Comparison of ENCODE assay signal across 8 cellular contexts in genomic region chr22:30005213-30005857, GRCh38.
DNase-seq lines count a peak whose midpoint lies in the region; ATAC-seq and TF ChIP-seq lines count a peak whose summit lies in the region.

No MANE protein-coding gene starts in this region.

- no peak overlapping the region for H3K9ac ChIP-seq in OCI-LY3 (ENCODE audit: low read length)

- H3K4me1 ChIP-seq in OCI-LY3 (ENCODE audit: low read length) (no peaks in the 10 kb centered on the region), esophagus squamous epithelium (peaks cover 0 to 8% (median 0%) of the 10 kb centered on the region in 3 donors), stomach (peaks cover 0 to 44% (median 28%) of the 10 kb centered on the region in 4 donors)

- 30 to 39% methylated on average over 3 of the region's 3 CpGs for WGBS in esophagus squamous epithelium, 2 donors
- 24 to 51% (median 46%) methylated on average over 3 of the region's 3 CpGs for WGBS in stomach, 5 donors

- no peak for ATAC-seq in GM21717 (IDR thresholded peaks at IDR 0.05; ENCODE audit: unreplicated experiment)

- H3K27me3 ChIP-seq in OCI-LY3 (ENCODE audit: low read depth, low read length) = no peaks in the 10 kb centered on the region
- H3K27me3 ChIP-seq in esophagus squamous epithelium = no peaks in the 10 kb centered on the region
- no peaks in the 10 kb centered on the region for H3K27me3 ChIP-seq in stomach

- 0 out of 2 replicates have a peak, but pooled peaks cover 5% of the 10 kb centered on the region for H4K20me1 ChIP-seq in OCI-LY3 (ENCODE audit: insufficient read depth, low read length)

- H3K4me3 ChIP-seq in HFF-Myc (replicated peaks; ENCODE audit: low read depth, low read length) (no peak overlapping the region), OCI-LY3 (ENCODE audit: low read length) (no peak overlapping the region), esophagus squamous epithelium (no peak overlapping the region), stomach (no peak overlapping the region)

- H3K4me3 Mint-ChIP-seq in CD14-positive monocyte (no peak overlapping the region), nephron (no peak overlapping the region)

- H3K36me3 Mint-ChIP-seq in CD14-positive monocyte (peaks cover 91 to 96% of the 10 kb centered on the region in 2 donors), nephron (ENCODE audit: low read depth) (peaks cover 54% of the 10 kb centered on the region)

- H3K4me2 ChIP-seq in OCI-LY3 (ENCODE audit: low read length) = no peak overlapping the region

- H3K27ac Mint-ChIP-seq in CD14-positive monocyte = peak overlapping the region in 1 of 7 donors; percentile 56
- H3K27ac Mint-ChIP-seq in nephron = peak overlapping the region in 2 of 3 experiments; percentile 32 to 40

- DNase-seq in CD14-positive monocyte (ENCODE audit: low spot score) (no peak), HFF-Myc (ENCODE audit: extremely low read depth, low read depth) (peak; percentile 67), esophagus squamous epithelium (lab: John Stamatoyannopoulos, UW) (no peak), stomach (peak; percentile 81)
- DNase-seq in activated T-cell treated with anti-CD3 and anti-CD28 coated beads, Interleukin-2, amount 50 U/mL, for 1 hour = peak; percentile 66

- TF ChIP-seq POLR2A in esophagus squamous epithelium (IDR thresholded peaks at IDR 0.05) (no peak), stomach (IDR thresholded peaks at IDR 0.05) (no peak)

- H3K79me2 ChIP-seq in OCI-LY3 (ENCODE audit: low read length) = no peaks in the 10 kb centered on the region

- TF ChIP-seq EP300 in stomach (IDR thresholded peaks at IDR 0.05) = no peak

- H2AFZ ChIP-seq in OCI-LY3 (ENCODE audit: low read depth, low read length) = no peak overlapping the region

- intact Hi-C loops in CD14-positive monocyte (cut with micrococcal nuclease) = loop anchor here (10.0 kb wide), 2 partner anchors 241 to 371 kb away; partner anchors contain the start of genes UQCR10 (in 1 of the 2) and ZMAT5 (in 1 of the 2)
- intact Hi-C loops in esophagus squamous epithelium (cut with DNase I) = loop anchor here (10.0 kb wide), 1 partner anchor 371 kb away; no protein-coding TSS in a partner anchor
- intact Hi-C loops in stomach (cut with DNase I; ENCODE audit: low total_unique reads) = no loop called here

- H3K9me3 ChIP-seq in OCI-LY3 (ENCODE audit: insufficient read depth, low read length) = no peaks in the 10 kb centered on the region
- no peaks in the 10 kb centered on the region for H3K9me3 ChIP-seq in esophagus squamous epithelium
- H3K9me3 ChIP-seq in stomach = no peaks in the 10 kb centered on the region

- H3K27me3 Mint-ChIP-seq in CD14-positive monocyte (ENCODE audit: low read depth in 3 of 3) (no peaks in the 10 kb centered on the region), nephron (ENCODE audit: low read depth) (no peaks in the 10 kb centered on the region)

- peak; percentile 97 for TF ChIP-seq CTCF in CD14-positive monocyte (IDR thresholded peaks at IDR 0.05)
- TF ChIP-seq CTCF in HFF-Myc (IDR thresholded peaks at IDR 0.05; ENCODE audit: low read depth, low read length, missing control alignments) = peak; percentile 99
- peak; percentile 100 for TF ChIP-seq CTCF in OCI-LY3 (IDR thresholded peaks at IDR 0.05; ENCODE audit: low read depth, low read length)
- peak; percentile 64 to 94 (median 91) for TF ChIP-seq CTCF in esophagus squamous epithelium (IDR thresholded peaks at IDR 0.05)
- peak; percentile 92 to 96 (median 95) for TF ChIP-seq CTCF in nephron (IDR thresholded peaks at IDR 0.05; ENCODE audit: unreplicated experiment in 3 of 3)
- TF ChIP-seq CTCF in stomach (IDR thresholded peaks at IDR 0.05) = peak in 5 of 7 experiments; percentile 74 to 96 (median 90)

- peaks cover 6% of the 10 kb centered on the region for H3K36me3 ChIP-seq in OCI-LY3 (replicated peaks; ENCODE audit: low read depth, low read length)
- peaks cover 9 to 99% (median 25%) of the 10 kb centered on the region in 3 donors for H3K36me3 ChIP-seq in esophagus squamous epithelium
- H3K36me3 ChIP-seq in stomach = peaks cover 19 to 78% (median 76%) of the 10 kb centered on the region in 4 donors

- H3K9me3 Mint-ChIP-seq in CD14-positive monocyte (no peaks in the 10 kb centered on the region), nephron (no peaks in the 10 kb centered on the region)

- H3K4me1 Mint-ChIP-seq in CD14-positive monocyte = no peaks in the 10 kb centered on the region
- H3K4me1 Mint-ChIP-seq in nephron = peaks cover 9% of the 10 kb centered on the region

- no peak overlapping the region for H3K27ac ChIP-seq in OCI-LY3 (ENCODE audit: low read length)
- no peak overlapping the region for H3K27ac ChIP-seq in esophagus squamous epithelium
- no peak overlapping the region for H3K27ac ChIP-seq in stomach

Comparison
In these comparisons a context has a peak if more than half of its experiments do, and no peak if none do; other contexts are left out.
1. DNase-seq: peak in HFF-Myc (single experiment), activated T-cell treated with anti-CD3 and anti-CD28 coated beads, Interleukin-2, amount 50 U/mL, for 1 hour (single experiment) and stomach (single experiment); none in CD14-positive monocyte (single experiment) and esophagus squamous epithelium (single experiment).
2. Peak in every context shown above with its lines, with median percentiles within 50 percentile points of each other: CTCF ChIP-seq.